In the genomic region with DNA sequence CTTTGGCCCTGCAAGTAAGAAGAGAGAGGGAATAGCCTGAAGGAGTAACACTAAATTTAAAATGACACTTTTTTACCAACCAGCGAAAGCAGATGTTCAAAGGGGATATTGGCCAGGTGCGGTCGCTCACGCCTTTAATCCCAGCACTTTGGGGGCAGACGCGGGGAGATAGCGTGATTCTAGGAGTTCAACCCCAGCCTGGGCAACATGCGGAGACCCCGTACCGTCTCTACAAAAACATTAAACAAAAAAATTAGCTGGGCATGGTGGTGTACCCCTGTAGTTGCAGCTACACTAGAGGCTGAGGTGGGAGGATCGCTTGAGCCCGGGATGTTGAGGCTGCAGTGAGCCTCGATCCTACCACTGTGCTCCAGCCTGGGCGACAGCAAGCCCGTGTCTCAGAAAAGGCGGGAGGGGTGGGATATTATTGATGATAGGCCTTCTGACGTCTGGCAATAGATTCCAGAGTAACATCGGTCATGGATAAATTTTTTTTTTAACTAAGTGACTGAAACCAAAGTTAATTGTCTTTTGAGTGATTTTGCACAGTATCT, we compare ENCODE assay signal across 8 cellular contexts. TPM values are rescaled to one million over a fixed set of nuclear protein-coding genes. Genes with fewer than 3 reads are reported as not detected.
A peak's percentile ranks its signal among the peaks of the same experiment; 100 is the strongest.
DNase-seq lines count a peak whose midpoint lies in the region; ATAC-seq and TF ChIP-seq lines count a peak whose summit lies in the region.

No MANE protein-coding gene starts in this region.

- WGBS in heart left ventricle, 4 donors: 19 to 22% (median 21%) methylated on average over 18 of the region's 18 CpGs
- 23 to 27% methylated on average over 16 to 18 of the region's 18 CpGs for WGBS in upper lobe of left lung, 2 donors

- no peak for ATAC-seq in heart left ventricle
- ATAC-seq in left cardiac atrium: no peak
- no peak for ATAC-seq in left lung
- ATAC-seq in upper lobe of left lung (ENCODE audit: low FRiP score in 2 of 2): no peak
- no peak for ATAC-seq in HG03095 (IDR thresholded peaks at IDR 0.05; ENCODE audit: unreplicated experiment)

- no peak for DNase-seq in heart left ventricle
- DNase-seq in left cardiac atrium: no peak
- no peak for DNase-seq in left lung
- no peak for DNase-seq in upper lobe of left lung
- DNase-seq in NCI-H2227 treated with DMSO at 0.1 percent for 48 hours (lab: John Stamatoyannopoulos, UW): no peak
- DNase-seq in NCI-H1048 (lab: John Stamatoyannopoulos, UW): no peak

- H3K4me1 ChIP-seq in heart left ventricle: peaks cover 12 to 62% (median 39%) of the 10 kb centered on the region in 12 donors
- H3K4me1 ChIP-seq in left lung: peaks cover 15 to 60% of the 10 kb centered on the region in 2 donors
- peaks cover 22 to 36% (median 32%) of the 10 kb centered on the region in 4 donors for H3K4me1 ChIP-seq in upper lobe of left lung

- peaks cover 0 to 37% (median 26%) of the 10 kb centered on the region in 9 donors for H3K36me3 ChIP-seq in heart left ventricle
- H3K36me3 ChIP-seq in left lung: peaks cover 0 to 17% of the 10 kb centered on the region in 2 donors
- H3K36me3 ChIP-seq in upper lobe of left lung: peaks cover 0 to 23% (median 0%) of the 10 kb centered on the region in 4 donors

- no peak for TF ChIP-seq POLR2A in heart left ventricle (IDR thresholded peaks at IDR 0.05)
- TF ChIP-seq POLR2A in upper lobe of left lung (IDR thresholded peaks at IDR 0.05): no peak

- peak overlapping the region; percentile 63 to 95 (median 93) for H3K27ac ChIP-seq in heart left ventricle
- H3K27ac ChIP-seq in angular gyrus (ENCODE audit: low read depth, low read length): peak overlapping the region; percentile 96
- peak overlapping the region; percentile 86 to 89 for H3K27ac ChIP-seq in left lung
- H3K27ac ChIP-seq in upper lobe of left lung: peak overlapping the region; percentile 95 to 98 (median 98)

- no peak for TF ChIP-seq CTCF in heart left ventricle (IDR thresholded peaks at IDR 0.05)
- no peak for TF ChIP-seq CTCF in left lung (IDR thresholded peaks at IDR 0.05)
- TF ChIP-seq CTCF in upper lobe of left lung (IDR thresholded peaks at IDR 0.05): no peak

- H3K27me3 ChIP-seq in heart left ventricle (no peaks in the 10 kb centered on the region), left lung (peaks cover 0 to 12% of the 10 kb centered on the region in 2 donors), upper lobe of left lung (no peaks in the 10 kb centered on the region)

- intact Hi-C loops in heart left ventricle (cut with DNase I): loop anchor here in 9 of 10 donors (1.0 to 10.0 kb wide), 17 partner anchors 32 to 215 kb away; partner anchors contain the start of genes PCF11 (in 6 of the 9), DDIAS (in 3 of the 9), PRCP (in 3 of the 9) and ANKRD42 (in 2 of the 9)
- intact Hi-C loops in left cardiac atrium (cut with DNase I): loop anchor here in 1 of 2 donors (5.0 kb wide), 1 partner anchor 85 kb away; the partner anchor contains the start of gene PCF11
- intact Hi-C loops in left lung (cut with DNase I): no loop called here

- H3K9me3 ChIP-seq in heart left ventricle: no peaks in the 10 kb centered on the region
- H3K9me3 ChIP-seq in left lung: no peaks in the 10 kb centered on the region
- no peaks in the 10 kb centered on the region for H3K9me3 ChIP-seq in upper lobe of left lung

- peak overlapping the region; percentile 56 to 95 (median 84) for H3K4me3 ChIP-seq in heart left ventricle
- peak overlapping the region; percentile 52 to 89 for H3K4me3 ChIP-seq in left lung
- H3K4me3 ChIP-seq in upper lobe of left lung: peak overlapping the region; percentile 68 to 73 (median 70)

- no peak for TF ChIP-seq EP300 in upper lobe of left lung (IDR thresholded peaks at IDR 0.05)

RNA-seq across cellular contexts. Expression of gene RAB30, which starts 1.1 kb away (rescaled TPM):
- total RNA-seq in heart left ventricle (10 to 100 TPM; 13.8 to 28.4 (median 23.4) TPM), left cardiac atrium (10 to 100 TPM; 17.0 to 24.2 TPM), left lung (10 to 100 TPM; 14.2 to 15.3 TPM), upper lobe of left lung (10 to 100 TPM in 3 of 6 donors, 1 to 10 TPM in 3; 2.7 to 19.3 (median 9.6) TPM)
- 1 to 10 TPM; 4.4 to 6.8 TPM for polyA plus RNA-seq in heart left ventricle

Comparison
In these comparisons a context has a peak if more than half of its experiments do, and no peak if none do; other contexts are left out.
1. intact Hi-C loops: an anchor here in heart left ventricle (1.0 to 10.0 kb wide); none called in left lung.